In genomic region chr9:14713187-14713799, GRCh38 we compare ENCODE assay signal across 24 cellular contexts. TPM values are rescaled to one million over a fixed set of nuclear protein-coding genes. Genes with fewer than 3 reads are reported as not detected.
DNase-seq lines count a peak whose midpoint lies in the region; FAIRE-seq and TF ChIP-seq lines count a peak whose summit lies in the region.
"Had no signal": no experiment of that assay in that cellular context is flagged by ENCODE, and none has a peak within 500 bp of the region (broad histone marks: within the 10 kb centered on the region; RNA-seq: fewer than 3 reads in every experiment).

No MANE protein-coding gene starts in this region.

- FAIRE-seq in H54 (lab: Jason Lieb, UNC): no peak

- no peaks in the 10 kb centered on the region for H4K20me1 ChIP-seq in mammary epithelial cell (ENCODE audit: insufficient read depth, low read length)

- H3K36me3 ChIP-seq in mammary epithelial cell (ENCODE audit: insufficient read depth, low read length): no peaks in the 10 kb centered on the region
- no peaks in the 10 kb centered on the region for H3K36me3 ChIP-seq in breast epithelium
- H3K36me3 ChIP-seq in SK-N-MC (ENCODE audit: insufficient read depth, low read length): peaks cover 27% of the 10 kb centered on the region
- no peaks in the 10 kb centered on the region for H3K36me3 ChIP-seq in thyroid gland
- H3K36me3 ChIP-seq: Peyer's patch, SJSA1 had no signal

- CTCF ChIA-PET in mammary epithelial cell (lab: Charles Lee; ENCODE audit: low non-redundant PET): no interaction called here

- in situ Hi-C loops in mammary epithelial cell (cut with MboI; ENCODE audit: low sequenced_read_pairs in 2 of 2): no loop called here

- H3K27me3 ChIP-seq in mammary epithelial cell (ENCODE audit: insufficient read depth, low read length) (no peaks in the 10 kb centered on the region), breast epithelium (no peaks in the 10 kb centered on the region), thyroid gland (no peaks in the 10 kb centered on the region)
- H3K27me3 ChIP-seq: Peyer's patch, SJSA1 had no signal

- H3K9me3 ChIP-seq in mammary epithelial cell (replicated peaks; ENCODE audit: insufficient read depth, low read length) (no peaks in the 10 kb centered on the region), breast epithelium (peaks cover 0 to 10% of the 10 kb centered on the region in 2 donors), SK-N-MC (ENCODE audit: low read depth, low read length) (peaks cover 15% of the 10 kb centered on the region; the same call in 1 of the 2 replicates), thyroid gland (no peaks in the 10 kb centered on the region)
- H3K9me3 ChIP-seq: Peyer's patch, SJSA1 had no signal

- H3K4me1 ChIP-seq in mammary epithelial cell (ENCODE audit: insufficient read depth, low read length) (peaks cover 14% of the 10 kb centered on the region), breast epithelium (no peaks in the 10 kb centered on the region), thyroid gland (no peaks in the 10 kb centered on the region)
- H3K4me1 ChIP-seq: Peyer's patch, SJSA1 had no signal

- 69% methylated on average over 3 of the region's 3 CpGs for WGBS in mammary epithelial cell (ENCODE audit: low coverage, missing lambda C conversion rate)
- WGBS in thyroid gland, 2 donors: 84 to 87% methylated on average over 3 of the region's 3 CpGs

- no peak overlapping the region for H3K4me3 ChIP-seq in mammary epithelial cell (replicated peaks in 1 of 3; ENCODE audit: insufficient read depth in 1 of 3, low read depth in 2 of 3, low read length in 3 of 3)
- no peak overlapping the region for H3K4me3 ChIP-seq in breast epithelium
- H3K4me3 ChIP-seq in SK-N-MC: no peak overlapping the region
- no peak overlapping the region for H3K4me3 ChIP-seq in thyroid gland (replicated peaks in 1 of 3)
- H3K4me3 ChIP-seq: Peyer's patch, SJSA1 had no signal

- no peak overlapping the region for H3K27ac ChIP-seq in mammary epithelial cell (ENCODE audit: insufficient read depth, low read depth, low read length)
- H3K27ac ChIP-seq in breast epithelium: no peak overlapping the region
- peak overlapping the region; percentile 54 for H3K27ac ChIP-seq in SK-N-MC
- H3K27ac ChIP-seq in epithelial cell of prostate: peak overlapping the region; percentile 56
- H3K27ac ChIP-seq in thyroid gland: no peak overlapping the region
- H3K27ac ChIP-seq: KMS-11, Peyer's patch, SJSA1 had no signal

- dilution Hi-C loops in mammary epithelial cell (cut with HindIII; ENCODE audit: low sequenced_read_pairs): no loop called here

- no peak for TF ChIP-seq CTCF in mammary epithelial cell (conservative IDR thresholded peaks at IDR 0.05 in 1 of 2, IDR thresholded peaks at IDR 0.05 in 1 of 2; ENCODE audit: extremely low read depth in 1 of 2, insufficient read depth in 1 of 2, low read depth in 1 of 2, low read length in 2 of 2)
- no peak for TF ChIP-seq CTCF in breast epithelium (IDR thresholded peaks at IDR 0.05)
- TF ChIP-seq CTCF in thyroid gland (IDR thresholded peaks at IDR 0.05): no peak

- H2AFZ ChIP-seq in mammary epithelial cell (ENCODE audit: low read depth, low read length): no peak overlapping the region

- peak; percentile 66 for DNase-seq in mammary epithelial cell
- no peak for DNase-seq in breast epithelium (ENCODE audit: low spot score in 2 of 2)
- DNase-seq in SK-N-MC (ENCODE audit: low read depth, low spot score): no peak
- peak; percentile 33 for DNase-seq in epithelial cell of prostate (ENCODE audit: low read depth, low spot score)
- no peak for DNase-seq in NCI-H2171 treated with DMSO at 0.1 percent for 48 hours (lab: John Stamatoyannopoulos, UW)
- DNase-seq in thyroid gland: no peak
- no peak for DNase-seq in H54 (ENCODE audit: insufficient read length, low spot score)
- DNase-seq: 8988T; CD4-positive, CD25-positive, alpha-beta regulatory T cell; EL; GF-D8; GOT3; NCI-H1092 treated with DMSO at 0.1 percent for 48 hours; NCI-H1436 treated with DMSO at 0.1 percent for 48 hours; NCI-H1930; NCI-H226; NCI-H524; NCI-H774; NK-92 treated with Interleukin-12 subunit alpha and Interleukin-12 subunit beta, amount 100 ng/mL, for 24 hours; Peyer's patch had no signal

- no peaks in the 10 kb centered on the region for H3K79me2 ChIP-seq in mammary epithelial cell (ENCODE audit: insufficient read depth, low read length)

- H3K4me2 ChIP-seq in mammary epithelial cell (ENCODE audit: insufficient read depth, low read depth, low read length): peak overlapping the region; percentile 8
- H3K4me2 ChIP-seq: KMS-11 had no signal

- H3K9ac ChIP-seq in mammary epithelial cell (ENCODE audit: insufficient read depth, low read length): no peak overlapping the region
- H3K9ac ChIP-seq in SK-N-MC (ENCODE audit: insufficient read length): no peak overlapping the region
- H3K9ac ChIP-seq: KMS-11 had no signal

- no peak for TF ChIP-seq POLR2A in breast epithelium (IDR thresholded peaks at IDR 0.05)
- no peak for TF ChIP-seq POLR2A in thyroid gland (IDR thresholded peaks at IDR 0.05)
- no peak for TF ChIP-seq POLR2A in H54 (IDR thresholded peaks at IDR 0.05; ENCODE audit: low read depth, low read length)

- BruUV-seq in mammary epithelial cell (replicated peaks; lab: Mats Ljungman, UMichigan): no TSS peak

- intact Hi-C loops in mammary epithelial cell (cut with micrococcal nuclease) (no loop called here), breast epithelium (cut with DNase I; ENCODE audit: low total_unique reads) (no loop called here), thyroid gland (cut with DNase I) (no loop called here)

RNA-seq across cellular contexts. Expression of gene CER1, which starts 9.2 kb away (rescaled TPM):
- total RNA-seq in mammary epithelial cell (not detected), breast epithelium (not detected), thyroid gland (not detected)
- polyA plus RNA-seq in mammary epithelial cell: not detected
- not detected for polyA minus RNA-seq in mammary epithelial cell
- total RNA-seq: CD4-positive, CD25-positive, alpha-beta regulatory T cell; Right ventricle myocardium inferior; SJSA1 had no signal
- polyA plus RNA-seq: BJ; CD4-positive, CD25-positive, alpha-beta regulatory T cell had no signal

RNA-seq across cellular contexts. Expression of gene ZDHHC21, which starts 20.1 kb away (rescaled TPM):
- 10 to 100 TPM in 1 of 2 donors, 1 to 10 TPM in 1; 7.8 to 11.8 TPM for total RNA-seq in mammary epithelial cell
- polyA plus RNA-seq in mammary epithelial cell: 1.2 TPM
- 2.0 TPM for polyA minus RNA-seq in mammary epithelial cell
- 10 to 100 TPM; 11.2 to 29.1 (median 11.5) TPM for total RNA-seq in breast epithelium
- total RNA-seq in thyroid gland: 10 to 100 TPM; 17.5 to 34.6 (median 18.9) TPM

Comparison
In these comparisons a context has a peak if more than half of its experiments do, and no peak if none do; other contexts are left out.
1. DNase-seq: peak in mammary epithelial cell (single experiment) and epithelial cell of prostate (single experiment); none in breast epithelium (0 of 2), SK-N-MC (single experiment), NCI-H2171 treated with DMSO at 0.1 percent for 48 hours (single experiment), thyroid gland (0 of 2) and H54 (single experiment).
2. H3K27ac ChIP-seq: peak in SK-N-MC (single experiment) and epithelial cell of prostate (single experiment); none in mammary epithelial cell (single experiment), breast epithelium (0 of 2) and thyroid gland (0 of 3).